ENCODE assay signal across 11 cellular contexts in the genomic region with DNA sequence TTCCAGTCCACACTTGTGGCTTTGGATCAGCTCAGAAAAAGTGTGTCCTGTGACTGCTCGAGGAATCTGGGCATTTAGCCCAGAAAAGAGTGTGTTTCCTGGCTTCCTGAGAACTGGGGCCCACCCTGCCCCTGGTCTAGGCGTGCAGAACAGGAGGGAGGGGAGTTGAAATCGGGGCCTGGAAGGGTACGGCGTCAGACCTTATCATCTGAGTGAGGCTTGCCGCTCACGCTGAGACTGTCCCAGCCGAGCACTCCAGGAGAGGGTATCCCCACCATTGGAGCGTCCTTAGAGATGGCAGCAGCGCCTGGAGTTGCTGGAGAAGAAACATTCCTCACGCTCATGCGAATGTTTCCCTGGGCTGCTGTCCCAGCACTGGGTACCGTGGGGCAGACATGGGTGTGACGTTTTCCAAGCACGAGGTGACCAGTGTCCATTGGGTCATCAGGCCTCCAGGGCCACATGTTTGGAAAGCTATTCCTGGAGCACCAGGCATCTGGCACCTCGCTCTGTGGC. TPM values are rescaled to one million over a fixed set of nuclear protein-coding genes. Genes with fewer than 3 reads are reported as not detected.
A peak's percentile ranks its signal among the peaks of the same experiment; 100 is the strongest.
DNase-seq lines count a peak whose midpoint lies in the region; ATAC-seq and TF ChIP-seq lines count a peak whose summit lies in the region.
"Had no signal": no experiment of that assay in that cellular context is flagged by ENCODE, and none has a peak within 500 bp of the region (broad histone marks: within the 10 kb centered on the region; RNA-seq: fewer than 3 reads in every experiment).

No MANE protein-coding gene starts in this region.

- no peaks in the 10 kb centered on the region for H3K27me3 ChIP-seq in adrenal gland
- H3K27me3 ChIP-seq in heart left ventricle: no peaks in the 10 kb centered on the region

- H3K27ac ChIP-seq in adrenal gland (peak overlapping the region in 3 of 5 donors; percentile 19 to 77 (median 69)), heart left ventricle (peak overlapping the region; percentile 38 to 83 (median 74))

- H3K9me3 ChIP-seq in adrenal gland (replicated peaks in 1 of 3) (no peaks in the 10 kb centered on the region), heart left ventricle (no peaks in the 10 kb centered on the region)

- intact Hi-C loops in adrenal gland (cut with DNase I) (no loop called here), heart left ventricle (cut with DNase I) (loop anchor here in 1 of 10 donors (10.0 kb wide), 1 partner anchor 65 kb away; no protein-coding TSS in a partner anchor)

- H3K4me3 ChIP-seq in adrenal gland (no peak overlapping the region), heart left ventricle (no peak overlapping the region), retinal pigment epithelial cell (ENCODE audit: low read length) (no peak overlapping the region)

- H3K36me3 ChIP-seq in adrenal gland (replicated peaks in 1 of 2): no peaks in the 10 kb centered on the region
- peaks cover 0 to 5% (median 0%) of the 10 kb centered on the region in 9 donors for H3K36me3 ChIP-seq in heart left ventricle

- ATAC-seq in heart left ventricle (peak; percentile 41 to 76 (median 64)), HG03097 (IDR thresholded peaks at IDR 0.05; ENCODE audit: low FRiP score, unreplicated experiment) (no peak), GM18498 (IDR thresholded peaks at IDR 0.05; ENCODE audit: unreplicated experiment) (no peak)

- DNase-seq in CD1c-positive myeloid dendritic cell (ENCODE audit: extremely low spot score): peak; percentile 46
- DNase-seq in adrenal gland: peak in 3 of 7 donors; percentile 35 to 58 (median 37)
- DNase-seq in heart left ventricle: peak in 4 of 5 donors; percentile 61 to 80 (median 62)
- DNase-seq in retinal pigment epithelial cell (ENCODE audit: low read depth): peak; percentile 99
- no peak for DNase-seq in activated effector memory CD4-positive, alpha-beta T cell treated with anti-CD3 and anti-CD28 coated beads, Interleukin-2, amount 50 U/mL, for 16 hours
- no peak for DNase-seq in NCI-H1417 (lab: John Stamatoyannopoulos, UW)
- DNase-seq: activated naive CD8-positive, alpha-beta T cell treated with anti-CD3 and anti-CD28 coated beads, Interleukin-2, amount 10 ng/mL, durations not matched to agents 7 days and 5 days; KBM-7; naive B cell had no signal

- H3K4me1 ChIP-seq in adrenal gland (replicated peaks in 1 of 2): peaks cover 24 to 47% of the 10 kb centered on the region in 2 donors
- H3K4me1 ChIP-seq in heart left ventricle: peaks cover 14 to 87% (median 60%) of the 10 kb centered on the region in 12 donors

- TF ChIP-seq POLR2A in adrenal gland (IDR thresholded peaks at IDR 0.05) (no peak), heart left ventricle (IDR thresholded peaks at IDR 0.05) (no peak)

- TF ChIP-seq CTCF in adrenal gland (IDR thresholded peaks at IDR 0.05): no peak
- no peak for TF ChIP-seq CTCF in heart left ventricle (IDR thresholded peaks at IDR 0.05)
- no peak for TF ChIP-seq CTCF in retinal pigment epithelial cell (conservative IDR thresholded peaks at IDR 0.05; ENCODE audit: low read depth, low read length)

- WGBS in adrenal gland, 4 donors: 50 to 81% (median 61%) methylated on average over 4 to 16 of the region's 16 CpGs
- 11 to 26% (median 21%) methylated on average over 15 to 16 of the region's 16 CpGs for WGBS in heart left ventricle, 4 donors

RNA-seq across cellular contexts. Expression of a gene that starts 22.5 kb away (rescaled TPM):
- total RNA-seq in adrenal gland (10 to 100 TPM in 7 of 8 donors, 1 to 10 TPM in 1; 6.6 to 27.2 (median 20.5) TPM), heart left ventricle (10 to 100 TPM in 2 of 9 donors, 1 to 10 TPM in 7; 5.0 to 42.4 (median 6.8) TPM)
- polyA plus RNA-seq in adrenal gland (1 to 10 TPM; 4.0 to 8.5 (median 8.3) TPM), heart left ventricle (1 to 10 TPM; 1.8 to 4.0 TPM)

Comparison
In these comparisons a context has a peak if more than half of its experiments do, and no peak if none do; other contexts are left out.
1. DNase-seq: peak in CD1c-positive myeloid dendritic cell (single experiment), heart left ventricle (4 of 5) and retinal pigment epithelial cell (single experiment); none in activated effector memory CD4-positive, alpha-beta T cell treated with anti-CD3 and anti-CD28 coated beads, Interleukin-2, amount 50 U/mL, for 16 hours (single experiment) and NCI-H1417 (0 of 3).
2. ATAC-seq: peak in heart left ventricle (4 of 4); none in HG03097 (single experiment) and GM18498 (single experiment).